24 cellular contexts compared by ENCODE assay signal in the genomic region with DNA sequence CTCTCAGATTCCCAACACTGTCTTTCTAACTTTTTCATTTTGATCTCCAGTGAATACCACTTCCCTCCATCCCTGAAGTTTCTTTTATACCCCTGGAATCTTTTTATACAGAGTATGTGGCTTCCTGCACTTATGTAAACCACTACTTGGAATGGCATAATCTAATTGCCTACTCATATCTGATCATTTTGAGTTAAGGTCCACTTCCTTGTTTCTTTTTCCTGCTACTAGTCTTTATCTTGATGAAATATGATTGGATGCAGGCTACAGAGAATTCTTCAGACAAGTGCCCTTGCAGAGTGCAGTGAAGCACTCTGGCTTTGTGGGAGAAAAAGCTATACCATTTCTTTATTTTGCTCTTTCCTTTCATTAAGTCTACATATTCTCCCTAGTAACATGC.
"Had no signal": no experiment of that assay in that cellular context is flagged by ENCODE, and none has a peak within 500 bp of the region (broad histone marks: within the 10 kb centered on the region; RNA-seq: fewer than 3 reads in every experiment).

No MANE protein-coding gene starts in this region.

- DNase-seq: activated CD4-positive, alpha-beta T cell treated with anti-CD3 and anti-CD28 coated beads for 4 hours; activated CD4-positive, alpha-beta T cell treated with anti-CD3 and anti-CD28 coated beads, Interleukin-2, amount 50 U/mL, for 48 hours; activated CD8-positive, alpha-beta memory T cell treated with anti-CD3 and anti-CD28 coated beads for 24 hours; activated effector memory CD4-positive, alpha-beta T cell treated with anti-CD3 and anti-CD28 coated beads, Interleukin-2, amount 50 U/mL, for 16 hours; activated naive CD4-positive, alpha-beta T cell treated with anti-CD3 and anti-CD28 coated beads for 36 hours; activated naive CD8-positive, alpha-beta T cell treated with anti-CD3 and anti-CD28 coated beads, Interleukin-2, amount 10 ng/mL, durations not matched to agents 7 days and 5 days; amniotic stem cell; caudate nucleus; cortex of kidney; effector memory CD8-positive, alpha-beta T cell; erythroblast; gastrocnemius medialis; glutamatergic neuron; left ventricle myocardium superior; natural killer cell; right lobe of liver; stimulated activated CD4-positive, alpha-beta T cell treated with anti-CD3 and anti-CD28 coated beads, Interleukin-12 subunit alpha, Interleukin-12 subunit beta, amount 100 ng/mL, for 4 hours; stimulated activated CD4-positive, alpha-beta T cell treated with anti-CD3 and anti-CD28 coated beads, Interleukin-4, amount 100 ng/mL, for 4 hours; stimulated activated CD8-positive, alpha-beta memory T cell treated with anti-CD3 and anti-CD28 coated beads, Interleukin-4, amount 100 ng/mL, for 48 hours; stomach; thyroid gland; upper lobe of left lung had no signal

- H3K4me3 ChIP-seq: gastrocnemius medialis, right lobe of liver, stomach, thyroid gland, upper lobe of left lung, vagina had no signal

- ATAC-seq: effector memory CD8-positive, alpha-beta T cell; gastrocnemius medialis; left ventricle myocardium superior; natural killer cell; right lobe of liver; stimulated activated memory B cell treated with anti-CD40 and anti-IgM and Interleukin-4, amounts not matched to agents 10 μg/mL and 1 μg/mL and 100 μg/mL, for 72 hours had no signal

- H3K27me3 ChIP-seq: gastrocnemius medialis, right lobe of liver, stomach, thyroid gland, upper lobe of left lung, vagina had no signal

- H3K9me3 ChIP-seq: gastrocnemius medialis, right lobe of liver, thyroid gland, upper lobe of left lung, vagina had no signal

- H3K36me3 ChIP-seq: gastrocnemius medialis, right lobe of liver, stomach, thyroid gland, upper lobe of left lung, vagina had no signal

- H3K27ac ChIP-seq: gastrocnemius medialis, right lobe of liver, stomach, thyroid gland, upper lobe of left lung, vagina had no signal

- H3K4me1 ChIP-seq: gastrocnemius medialis, right lobe of liver, thyroid gland, upper lobe of left lung had no signal
